Comparison of ENCODE assay signal across 8 cellular contexts in the genomic region with DNA sequence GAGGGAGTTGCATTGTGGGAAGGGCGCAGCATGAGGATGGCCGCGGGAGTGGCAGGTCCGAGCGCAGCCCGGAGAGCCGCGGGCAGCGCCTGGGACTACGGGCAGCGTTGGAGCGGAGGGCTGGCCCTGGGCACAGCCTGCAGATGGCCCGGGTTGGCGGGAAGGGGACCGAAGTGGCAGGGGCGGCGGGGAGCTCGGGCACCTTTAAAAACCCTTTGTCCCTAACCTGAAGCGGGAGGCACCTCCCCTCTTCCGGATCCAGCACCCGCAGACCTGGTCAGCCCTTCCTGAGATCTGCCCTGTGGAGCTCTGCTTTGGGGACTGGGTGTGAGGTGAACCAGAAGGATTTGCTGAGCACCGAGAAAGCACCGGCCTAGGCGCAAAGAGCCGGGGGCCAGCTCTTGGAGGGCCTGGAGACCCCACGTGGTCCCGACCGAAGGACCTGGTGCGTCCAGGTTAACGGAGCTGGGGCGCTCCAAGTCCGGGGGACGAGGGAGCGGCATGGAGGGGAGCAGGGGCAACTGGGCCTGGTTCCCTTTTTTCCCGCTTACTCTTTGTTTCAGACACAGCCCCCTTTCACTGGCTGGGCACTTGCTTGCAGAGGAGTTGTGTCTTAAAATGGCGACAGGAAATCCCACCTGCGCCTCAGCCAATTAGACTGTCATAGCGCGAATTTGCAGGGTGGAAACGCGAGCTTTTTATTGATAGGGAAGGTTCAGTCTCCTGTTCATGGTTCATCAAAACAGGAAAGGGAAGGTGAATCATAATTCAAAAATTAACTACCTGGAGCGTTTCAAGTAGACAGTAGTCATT. TPM values are rescaled to one million over a fixed set of nuclear protein-coding genes. Genes with fewer than 3 reads are reported as not detected.
DNase-seq lines count a peak whose midpoint lies in the region; ATAC-seq and TF ChIP-seq lines count a peak whose summit lies in the region.

No MANE protein-coding gene starts in this region.

- no peak for TF ChIP-seq CTCF in sigmoid colon (IDR thresholded peaks at IDR 0.05)

- H3K36me3 Mint-ChIP-seq in activated T-helper 1 cell treated with anti-CD3 and anti-CD28 coated beads, Interleukin-12 subunit alpha, Interleukin-12 subunit beta, Interleukin-2, Interleukin-4 antibody, amounts not matched to agents 30 ng/mL and 10 ng/mL and 1 ng/mL, durations not matched to agents 14 hours and 24 hours and 36 hours (ENCODE audit: low read depth) = peaks cover 12% of the 10 kb centered on the region

- H3K9me3 ChIP-seq in NT2/D1 (ENCODE audit: insufficient read depth, low read length) = no peaks in the 10 kb centered on the region
- no peaks in the 10 kb centered on the region for H3K9me3 ChIP-seq in sigmoid colon

- H3K4me3 ChIP-seq in NT2/D1 (ENCODE audit: insufficient read length, low read depth) (peak overlapping the region; percentile 91), sigmoid colon (peak overlapping the region; percentile 64 to 80 (median 74))

- intact Hi-C loops in activated T-helper 1 cell treated with anti-CD3 and anti-CD28 coated beads, Interleukin-12 subunit alpha, Interleukin-12 subunit beta, Interleukin-2, Interleukin-4 antibody, amounts not matched to agents 30 ng/mL and 10 ng/mL and 1 ng/mL, durations not matched to agents 14 hours and 24 hours and 36 hours (cut with micrococcal nuclease) = loop anchor here (1.0 to 10.0 kb wide), 9 partner anchors 32 to 948 kb away; partner anchors contain the start of genes SCAF11 and SLC38A2
- intact Hi-C loops in Right ventricle myocardium superior (cut with DNase I) (loop anchor here (10.0 kb wide), 1 partner anchor 55 kb away; no protein-coding TSS in a partner anchor), sigmoid colon (cut with DNase I) (loop anchor here (2.0 to 10.0 kb wide), 5 partner anchors 103 to 395 kb away; partner anchors contain the start of genes SCAF11 and SLC38A2)

- H3K9ac ChIP-seq in NT2/D1 (ENCODE audit: insufficient read length, low read depth) = peak overlapping the region; percentile 87

- no peaks in the 10 kb centered on the region for H3K27me3 ChIP-seq in NT2/D1 (ENCODE audit: insufficient read depth, insufficient read length)
- no peaks in the 10 kb centered on the region for H3K27me3 ChIP-seq in sigmoid colon

- peaks cover 5% of the 10 kb centered on the region for H3K36me3 ChIP-seq in NT2/D1 (ENCODE audit: insufficient read depth, insufficient read length, low read length)
- H3K36me3 ChIP-seq in sigmoid colon = no peaks in the 10 kb centered on the region

- TF ChIP-seq POLR2A in sigmoid colon (IDR thresholded peaks at IDR 0.05) = no peak

- WGBS in sigmoid colon, 2 donors = 2 to 7% methylated on average over 42 of the region's 42 CpGs

- no peak for DNase-seq in NT2/D1 (ENCODE audit: low read depth, low spot score)
- DNase-seq in activated T-helper 1 cell treated with anti-CD3 and anti-CD28 coated beads, Interleukin-12 subunit alpha, Interleukin-12 subunit beta, Interleukin-2, Interleukin-4 antibody, amounts not matched to agents 30 ng/mL and 10 ng/mL and 1 ng/mL, durations not matched to agents 14 hours and 24 hours and 36 hours (ENCODE audit: low spot score) = peak; percentile 40
- no peak for DNase-seq in Right ventricle myocardium superior
- DNase-seq in sigmoid colon = no peak
- no peak for DNase-seq in middle frontal gyrus (ENCODE audit: extremely low spot score, low spot score)
- no peak for DNase-seq in occipital lobe (lab: John Stamatoyannopoulos, UW)

- ATAC-seq in GM18498 (IDR thresholded peaks at IDR 0.05; ENCODE audit: unreplicated experiment) (peak; percentile 10), HG02759 (IDR thresholded peaks at IDR 0.05; ENCODE audit: unreplicated experiment) (peak; percentile 17), Right ventricle myocardium superior (ENCODE audit: poor library complexity) (peak; percentile 34)

- no peak overlapping the region for H3K27ac Mint-ChIP-seq in activated T-helper 1 cell treated with anti-CD3 and anti-CD28 coated beads, Interleukin-12 subunit alpha, Interleukin-12 subunit beta, Interleukin-2, Interleukin-4 antibody, amounts not matched to agents 30 ng/mL and 10 ng/mL and 1 ng/mL, durations not matched to agents 14 hours and 24 hours and 36 hours

- H3K4me1 Mint-ChIP-seq in activated T-helper 1 cell treated with anti-CD3 and anti-CD28 coated beads, Interleukin-12 subunit alpha, Interleukin-12 subunit beta, Interleukin-2, Interleukin-4 antibody, amounts not matched to agents 30 ng/mL and 10 ng/mL and 1 ng/mL, durations not matched to agents 14 hours and 24 hours and 36 hours (ENCODE audit: low read depth) = peaks cover 24% of the 10 kb centered on the region

- no peaks in the 10 kb centered on the region for H3K9me3 Mint-ChIP-seq in activated T-helper 1 cell treated with anti-CD3 and anti-CD28 coated beads, Interleukin-12 subunit alpha, Interleukin-12 subunit beta, Interleukin-2, Interleukin-4 antibody, amounts not matched to agents 30 ng/mL and 10 ng/mL and 1 ng/mL, durations not matched to agents 14 hours and 24 hours and 36 hours

- H3K27ac ChIP-seq in sigmoid colon = peak overlapping the region; percentile 89 to 93 (median 92)

- H3K27me3 Mint-ChIP-seq in activated T-helper 1 cell treated with anti-CD3 and anti-CD28 coated beads, Interleukin-12 subunit alpha, Interleukin-12 subunit beta, Interleukin-2, Interleukin-4 antibody, amounts not matched to agents 30 ng/mL and 10 ng/mL and 1 ng/mL, durations not matched to agents 14 hours and 24 hours and 36 hours (ENCODE audit: insufficient read depth) = no peaks in the 10 kb centered on the region

- no peak for TF ChIP-seq EP300 in sigmoid colon (IDR thresholded peaks at IDR 0.05)

- H3K4me1 ChIP-seq in NT2/D1 (ENCODE audit: insufficient read depth, insufficient read length) = peaks cover 3% of the 10 kb centered on the region
- peaks cover 0 to 36% (median 25%) of the 10 kb centered on the region in 4 donors for H3K4me1 ChIP-seq in sigmoid colon

- no peak overlapping the region for H3K4me3 Mint-ChIP-seq in activated T-helper 1 cell treated with anti-CD3 and anti-CD28 coated beads, Interleukin-12 subunit alpha, Interleukin-12 subunit beta, Interleukin-2, Interleukin-4 antibody, amounts not matched to agents 30 ng/mL and 10 ng/mL and 1 ng/mL, durations not matched to agents 14 hours and 24 hours and 36 hours

RNA-seq across cellular contexts. Expression of gene SLC38A1, which starts 0.8 kb away (rescaled TPM):
- total RNA-seq in activated T-helper 1 cell treated with anti-CD3 and anti-CD28 coated beads, Interleukin-12 subunit alpha, Interleukin-12 subunit beta, Interleukin-2, Interleukin-4 antibody, amounts not matched to agents 30 ng/mL and 10 ng/mL and 1 ng/mL, durations not matched to agents 14 hours and 24 hours and 36 hours = 172 and 182 TPM in 2 replicates
- total RNA-seq in Right ventricle myocardium superior (136 TPM), sigmoid colon (100 to 1,000 TPM; 149 to 209 (median 177) TPM), occipital lobe (310 TPM)
- polyA plus RNA-seq in sigmoid colon = 10 to 100 TPM in 2 of 3 donors, 1 to 10 TPM in 1; 8.4 to 54.9 (median 11.1) TPM
